Comparison of ENCODE assay signal across 11 cellular contexts in the genomic region with DNA sequence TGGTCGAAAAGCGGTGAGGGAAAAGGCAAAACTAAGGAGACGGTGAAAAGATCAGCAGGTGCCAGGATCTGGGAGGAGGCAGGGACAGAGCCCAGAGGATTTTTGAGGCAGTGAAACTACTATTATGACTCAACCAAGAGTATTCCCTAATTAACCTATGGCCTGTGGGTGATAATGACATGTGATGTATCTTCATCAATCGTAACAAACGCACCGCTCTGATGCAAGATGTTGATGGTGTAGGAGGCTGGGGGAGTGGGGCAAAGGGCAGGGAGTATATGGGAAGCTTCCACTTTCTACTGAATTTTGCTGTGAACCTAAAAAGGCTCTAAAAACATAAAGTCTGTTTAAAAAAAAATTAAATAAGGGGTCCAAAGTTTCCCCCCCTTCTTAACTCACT.
"Had no signal": no experiment of that assay in that cellular context is flagged by ENCODE, and none has a peak within 500 bp of the region (broad histone marks: within the 10 kb centered on the region; RNA-seq: fewer than 3 reads in every experiment).

No MANE protein-coding gene starts in this region.

- H3K27ac Mint-ChIP-seq: mesothelial cell of epicardium had no signal

- H3K36me3 Mint-ChIP-seq: mesothelial cell of epicardium had no signal

- H3K4me3 Mint-ChIP-seq: mesothelial cell of epicardium had no signal

- H3K27me3 ChIP-seq: right lobe of liver had no signal

- H3K9me3 Mint-ChIP-seq: mesothelial cell of epicardium had no signal

- H3K4me3 ChIP-seq: gastrocnemius medialis, heart right ventricle, lung, right lobe of liver, spleen, thoracic aorta had no signal

- ATAC-seq: gastrocnemius medialis, heart right ventricle, right lobe of liver had no signal

- H3K36me3 ChIP-seq: gastrocnemius medialis, heart right ventricle, right lobe of liver, spleen, thoracic aorta had no signal

- H3K27ac ChIP-seq: gastrocnemius medialis, heart right ventricle, right lobe of liver, spleen, thoracic aorta had no signal

- H3K4me1 ChIP-seq: gastrocnemius medialis, right lobe of liver had no signal

- H3K9me3 ChIP-seq: gastrocnemius medialis, heart right ventricle, right lobe of liver, spleen, thoracic aorta had no signal

- DNase-seq: activated effector memory CD4-positive, alpha-beta T cell treated with Interleukin-2 at 50 U/mL for 16 hours; aorta; effector CD8-positive, alpha-beta T cell; gastrocnemius medialis; heart right ventricle; right lobe of liver; spleen; SW 1271 had no signal
